In the genomic region with DNA sequence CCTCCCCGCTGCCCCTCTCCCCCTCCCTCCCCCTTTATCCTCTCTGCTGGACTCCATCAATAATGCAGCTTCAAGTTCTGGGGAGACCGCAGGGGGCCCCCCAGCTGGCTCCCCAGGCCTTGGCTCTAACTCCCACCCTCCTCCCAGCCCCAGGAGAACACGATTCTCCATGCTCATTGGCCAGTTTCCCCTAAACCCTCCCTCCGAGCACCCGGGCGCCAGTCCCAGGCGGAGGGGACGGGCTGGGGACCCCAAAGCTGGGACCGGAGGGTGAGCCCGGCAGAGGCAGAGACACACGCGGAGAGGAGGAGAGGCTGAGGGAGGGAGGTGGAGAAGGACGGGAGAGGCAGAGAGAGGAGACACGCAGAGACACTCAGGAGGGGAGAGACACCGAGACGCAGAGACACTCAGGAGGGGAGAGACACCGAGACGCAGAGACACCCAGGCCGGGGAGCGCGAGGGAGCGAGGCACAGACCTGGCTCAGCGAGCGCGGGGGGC, we compare ENCODE assay signal across 9 cellular contexts. TPM values are rescaled to one million over a fixed set of nuclear protein-coding genes. Genes with fewer than 3 reads are reported as not detected.
A peak's percentile ranks its signal among the peaks of the same experiment; 100 is the strongest.
DNase-seq lines count a peak whose midpoint lies in the region; ATAC-seq, FAIRE-seq and TF ChIP-seq lines count a peak whose summit lies in the region.
"Had no signal": no experiment of that assay in that cellular context is flagged by ENCODE, and none has a peak within 500 bp of the region (broad histone marks: within the 10 kb centered on the region; RNA-seq: fewer than 3 reads in every experiment).

Gene PPP1R1B, plus strand, starts transcription at position 282 of the 499 bp plus-strand sequence. CDS start 441 bp downstream, outside the sequence.

- no peaks in the 10 kb centered on the region for H3K9me3 Mint-ChIP-seq in activated B cell treated with CpG ODN at 0.5 μM for 24 hours

- H3K27ac Mint-ChIP-seq in activated B cell treated with CpG ODN at 0.5 μM for 24 hours = no peak within 1 kb of the TSS

- POLR2A ChIA-PET in activated B cell treated with CpG ODN at 0.5 μM for 24 hours (lab: Charles Lee) = interaction anchor here (0.6 kb wide), 1 partner anchor 393 kb away, joined by 3 read pairs; no protein-coding TSS in a partner anchor

- ATAC-seq in activated B cell treated with CpG ODN at 0.5 μM for 24 hours (ENCODE audit: low read depth) (no peak), HG03159 (IDR thresholded peaks at IDR 0.05; ENCODE audit: unreplicated experiment) (no peak)

- peaks cover 25% of the 10 kb centered on the region for H3K4me1 ChIP-seq in hepatocyte (ENCODE audit: insufficient read depth)

- peaks cover 46% of the 10 kb centered on the region for H3K27me3 ChIP-seq in hepatocyte

- TF ChIP-seq CTCF in activated B cell treated with CpG ODN at 0.5 μM for 24 hours (IDR thresholded peaks at IDR 0.05) (no peak), hepatocyte (IDR thresholded peaks at IDR 0.05; ENCODE audit: poor library complexity) (no peak), GM10266 (IDR thresholded peaks at IDR 0.05; ENCODE audit: control insufficient read depth, insufficient read depth, low read depth, missing control alignments) (no peak)

- peaks cover 26% of the 10 kb centered on the region for H3K4me1 Mint-ChIP-seq in activated B cell treated with CpG ODN at 0.5 μM for 24 hours

- no peaks in the 10 kb centered on the region for H3K9me2 ChIP-seq in hepatocyte (replicated peaks; ENCODE audit: insufficient read depth)

- peak within 1 kb of the TSS; percentile 66 for H2AFZ ChIP-seq in hepatocyte

- intact Hi-C loops in activated B cell treated with CpG ODN at 0.5 μM for 24 hours (cut with micrococcal nuclease) = loop anchor here (10.0 kb wide), 1 partner anchor 422 kb away; the partner anchor contains the start of gene RPL19

- no peaks in the 10 kb centered on the region for H3K36me3 ChIP-seq in hepatocyte (replicated peaks; ENCODE audit: insufficient read depth, low read depth)

- peaks cover 33% of the 10 kb centered on the region for H3K27me3 Mint-ChIP-seq in activated B cell treated with CpG ODN at 0.5 μM for 24 hours

- peak within 1 kb of the TSS; percentile 74 for H3K4me3 Mint-ChIP-seq in activated B cell treated with CpG ODN at 0.5 μM for 24 hours

- H3K27ac ChIP-seq in hepatocyte = no peak within 1 kb of the TSS

- WGBS in hepatocyte (ENCODE audit: low lambda C conversion rate, missing lambda C conversion rate) = 4% methylated on average over 14 of the region's 25 CpGs

- DNase-seq in GM12892 (ENCODE audit: insufficient read length) (no peak), activated B cell treated with CpG ODN at 0.5 μM for 24 hours (no peak), hepatocyte (ENCODE audit: low spot score) (no peak), retina (peak; percentile 56), GM10266 (ENCODE audit: extremely low spot score) (no peak), dedifferentiated amniotic fluid mesenchymal stem cell (ENCODE audit: extremely low spot score) (no peak), T-helper 9 cell (no peak)

- no peaks in the 10 kb centered on the region for H3K9me3 ChIP-seq in hepatocyte (ENCODE audit: low read depth)

- peak within 1 kb of the TSS; percentile 55 for H3K4me3 ChIP-seq in hepatocyte

- H3K36me3 Mint-ChIP-seq in activated B cell treated with CpG ODN at 0.5 μM for 24 hours (ENCODE audit: low read depth) = no peaks in the 10 kb centered on the region

- no peaks in the 10 kb centered on the region for H4K20me1 ChIP-seq in hepatocyte (ENCODE audit: insufficient read depth, poor library complexity, severe bottlenecking)

- no peaks in the 10 kb centered on the region for H3K79me2 ChIP-seq in hepatocyte

- FAIRE-seq in GM12892 (lab: Jason Lieb, UNC) = peak; percentile 53

- CTCF ChIA-PET in activated B cell treated with CpG ODN at 0.5 μM for 24 hours (lab: Charles Lee) = no interaction called here

- peak within 1 kb of the TSS; percentile 98 for H3K4me2 ChIP-seq in hepatocyte

- no peak for TF ChIP-seq POLR2A in GM12892 (IDR thresholded peaks at IDR 0.05; ENCODE audit: low read depth, low read length)

RNA-seq across cellular contexts. Expression of gene PPP1R1B, which starts in this region (rescaled TPM):
- polyA plus RNA-seq in GM12892 (2012; ENCODE audit: missing spikeins) = not detected
- total RNA-seq in activated B cell treated with CpG ODN at 0.5 μM for 24 hours (not detected in 2 replicates), hepatocyte (1.5 TPM in 2 replicates)
- 3.7 TPM in 2 replicates for polyA plus RNA-seq in hepatocyte
- total RNA-seq: osteoblast had no signal
